20 cellular contexts compared by ENCODE assay signal in the genomic region with DNA sequence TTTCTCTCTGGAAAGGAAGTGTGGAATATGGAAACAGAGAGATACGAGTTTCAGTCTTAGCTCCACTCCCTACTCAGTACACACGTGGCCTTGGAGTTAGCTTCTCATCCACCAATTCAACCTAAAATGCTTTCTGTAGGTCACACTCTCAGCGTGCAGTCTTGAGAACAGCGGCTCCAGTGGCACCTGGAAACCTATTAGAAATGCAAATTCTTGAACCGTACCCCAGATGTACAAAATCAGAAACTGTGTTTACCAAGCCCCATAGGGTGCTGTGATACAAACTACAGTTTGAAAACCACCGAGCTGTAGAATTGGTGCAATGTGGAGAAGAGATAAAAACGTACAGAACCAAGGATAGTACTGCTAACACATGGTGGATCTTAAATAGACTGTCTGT.
DNase-seq lines count a peak whose midpoint lies in the region; ATAC-seq and TF ChIP-seq lines count a peak whose summit lies in the region.
"Had no signal": no experiment of that assay in that cellular context is flagged by ENCODE, and none has a peak within 500 bp of the region (broad histone marks: within the 10 kb centered on the region; RNA-seq: fewer than 3 reads in every experiment).

No MANE protein-coding gene starts in this region.

- H2AFZ ChIP-seq in GM23338 = peak overlapping the region; percentile 74; the same call in 1 of the 2 replicates

- H3K27me3 Mint-ChIP-seq in activated CD4-positive, alpha-beta T cell treated with anti-CD3 and anti-CD28 coated beads, Interleukin-2, amount 10 ng/mL, durations not matched to agents 24 days and 14 days = no peaks in the 10 kb centered on the region
- H3K27me3 Mint-ChIP-seq in GM23338 (ENCODE audit: insufficient read depth, low read depth, poor library complexity) (peaks cover 3% of the 10 kb centered on the region), memory B cell (no peaks in the 10 kb centered on the region)
- H3K27me3 Mint-ChIP-seq: IgD-negative memory B cell had no signal

- H3K27me3 ChIP-seq in GM23338 (ENCODE audit: insufficient read depth) = no peaks in the 10 kb centered on the region

- no peak overlapping the region for H3K4me3 Mint-ChIP-seq in activated CD4-positive, alpha-beta T cell treated with anti-CD3 and anti-CD28 coated beads, Interleukin-2, amount 10 ng/mL, durations not matched to agents 24 days and 14 days
- H3K4me3 Mint-ChIP-seq in GM23338 (no peak overlapping the region), memory B cell (no peak overlapping the region)
- H3K4me3 Mint-ChIP-seq: CD14-positive monocyte had no signal

- H3K27ac Mint-ChIP-seq in activated CD4-positive, alpha-beta T cell treated with anti-CD3 and anti-CD28 coated beads, Interleukin-2, amount 10 ng/mL, durations not matched to agents 24 days and 14 days = no peak overlapping the region
- H3K27ac Mint-ChIP-seq in GM23338 (no peak overlapping the region), memory B cell (peak overlapping the region; percentile 1)
- H3K27ac Mint-ChIP-seq: CD14-positive monocyte had no signal

- H3K9me3 Mint-ChIP-seq in activated CD4-positive, alpha-beta T cell treated with anti-CD3 and anti-CD28 coated beads, Interleukin-2, amount 10 ng/mL, durations not matched to agents 24 days and 14 days = peaks cover 39% of the 10 kb centered on the region
- H3K9me3 Mint-ChIP-seq in GM23338 = peaks cover 6% of the 10 kb centered on the region; the same call in 1 of the 3 replicates
- H3K9me3 Mint-ChIP-seq in memory B cell = peaks cover 4% of the 10 kb centered on the region
- H3K9me3 Mint-ChIP-seq: IgD-negative memory B cell had no signal

- no peaks in the 10 kb centered on the region for H3K4me1 ChIP-seq in GM23338 (ENCODE audit: insufficient read depth)
- H3K4me1 ChIP-seq: HAP-1 had no signal

- H3K36me3 Mint-ChIP-seq in activated CD4-positive, alpha-beta T cell treated with anti-CD3 and anti-CD28 coated beads, Interleukin-2, amount 10 ng/mL, durations not matched to agents 24 days and 14 days (ENCODE audit: low read depth) = peaks cover 42% of the 10 kb centered on the region
- H3K36me3 Mint-ChIP-seq in GM23338 (ENCODE audit: low read depth) (no peaks in the 10 kb centered on the region), memory B cell (no peaks in the 10 kb centered on the region)
- H3K36me3 Mint-ChIP-seq: CD14-positive monocyte had no signal

- ATAC-seq in GM23338 (no peak), memory B cell (ENCODE audit: low read depth) (no peak), GM19455 (IDR thresholded peaks at IDR 0.05; ENCODE audit: unreplicated experiment) (no peak)
- ATAC-seq: PC-3 had no signal

- peaks cover 44% of the 10 kb centered on the region for H3K4me1 Mint-ChIP-seq in activated CD4-positive, alpha-beta T cell treated with anti-CD3 and anti-CD28 coated beads, Interleukin-2, amount 10 ng/mL, durations not matched to agents 24 days and 14 days
- H3K4me1 Mint-ChIP-seq in GM23338 (no peaks in the 10 kb centered on the region), memory B cell (peaks cover 17% of the 10 kb centered on the region)

- no peaks in the 10 kb centered on the region for H4K20me1 ChIP-seq in GM23338 (replicated peaks; ENCODE audit: insufficient read depth)

- H3F3A ChIP-seq in GM23338 (replicated peaks; ENCODE audit: low read depth) = no peaks in the 10 kb centered on the region

- H3K36me3 ChIP-seq in GM23338 (ENCODE audit: insufficient read depth) = no peaks in the 10 kb centered on the region
- H3K36me3 ChIP-seq: HAP-1 had no signal

- no peak overlapping the region for H3K27ac ChIP-seq in GM23338 (ENCODE audit: low read depth)

- intact Hi-C loops in activated CD4-positive, alpha-beta T cell treated with anti-CD3 and anti-CD28 coated beads, Interleukin-2, amount 10 ng/mL, durations not matched to agents 24 days and 14 days (cut with micrococcal nuclease) = no loop called here

- no peaks in the 10 kb centered on the region; the same call in 1 of the 2 replicates for H3K9me2 ChIP-seq in GM23338 (ENCODE audit: insufficient read depth)

- peak; percentile 41 for DNase-seq in activated CD4-positive, alpha-beta T cell treated with anti-CD3 and anti-CD28 coated beads, Interleukin-2, amount 10 ng/mL, durations not matched to agents 24 days and 14 days
- no peak for DNase-seq in activated CD4-positive, alpha-beta T cell treated with anti-CD3 and anti-CD28 coated beads, Interleukin-2, amount 50 U/mL, for 48 hours
- DNase-seq in GM23338 (ENCODE audit: low spot score) (no peak), memory B cell (ENCODE audit: low spot score in 2 of 2) (no peak), SW 1271 (lab: John Stamatoyannopoulos, UW) (no peak), NCI-H187 (lab: John Stamatoyannopoulos, UW) (no peak)
- DNase-seq: DMS53, GDM1, MV-4-11, NCI-H1105 treated with DMSO at 0.1 percent for 48 hours, NCI-H1694 treated with DMSO at 0.1 percent for 48 hours, NCI-H446, NCI-H526 treated with DMSO at 0.1 percent for 48 hours, PC-3, RPMI8226, SHP77 had no signal

- H3K4me2 ChIP-seq in GM23338 = no peak overlapping the region

- TF ChIP-seq CTCF in GM23338 (conservative IDR thresholded peaks at IDR 0.05; ENCODE audit: low read depth in 2 of 2) = no peak

- H3K4me3 ChIP-seq in GM23338 = no peak overlapping the region
- H3K4me3 ChIP-seq: HAP-1 had no signal

- H3K79me2 ChIP-seq in GM23338 (replicated peaks; ENCODE audit: insufficient read depth) = no peaks in the 10 kb centered on the region

TF ChIP-seq in GM23338, 12 proteins besides CTCF, POLR2A, EP300 and RAD21 (continues in another document):
- TF ChIP-seq REST (IDR thresholded peaks at IDR 0.05; ENCODE audit: unreplicated experiment) (no peak), STAT1 (IDR thresholded peaks at IDR 0.05; ENCODE audit: unreplicated experiment) (no peak), ETS1 (IDR thresholded peaks at IDR 0.05) (no peak), ZNF114 (CRISPR knock-in tag; IDR thresholded peaks at IDR 0.05) (no peak), POLR2AphosphoS5 (IDR thresholded peaks at IDR 0.05; ENCODE audit: low read depth) (no peak), CREB1 (CRISPR knock-in tag; IDR thresholded peaks at IDR 0.05; ENCODE audit: low read depth) (no peak), EZH2 (IDR thresholded peaks at IDR 0.05; ENCODE audit: low read depth, unreplicated experiment) (no peak), NANOG (IDR thresholded peaks at IDR 0.05; ENCODE audit: borderline replicate concordance) (no peak), EZH2phosphoT487 (IDR thresholded peaks at IDR 0.05; ENCODE audit: unreplicated experiment) (no peak), ZNF331 (CRISPR knock-in tag; IDR thresholded peaks at IDR 0.05; ENCODE audit: low read depth) (no peak)
